11 cellular contexts compared by ENCODE assay signal in genomic region chr5:131355972-131356528, GRCh38.
A peak's percentile ranks its signal among the peaks of the same experiment; 100 is the strongest.
DNase-seq lines count a peak whose midpoint lies in the region; ATAC-seq and TF ChIP-seq lines count a peak whose summit lies in the region.
"Had no signal": no experiment of that assay in that cellular context is flagged by ENCODE, and none has a peak within 500 bp of the region (broad histone marks: within the 10 kb centered on the region; RNA-seq: fewer than 3 reads in every experiment).

No MANE protein-coding gene starts in this region.

- H3K27ac ChIP-seq in CD4-positive, alpha-beta T cell (ENCODE audit: low read depth, low read length): peak overlapping the region; percentile 27
- no peak overlapping the region for H3K27ac ChIP-seq in RWPE2 (ENCODE audit: poor library complexity, severe bottlenecking)
- H3K27ac ChIP-seq in vagina: no peak overlapping the region
- H3K27ac ChIP-seq: testis had no signal

- H3K27me3 Mint-ChIP-seq in CD4-positive, alpha-beta T cell: no peaks in the 10 kb centered on the region
- H3K27me3 Mint-ChIP-seq in WTC11 (ENCODE audit: low read depth): no peaks in the 10 kb centered on the region

- H3K4me1 ChIP-seq in RWPE2 (ENCODE audit: insufficient read depth, poor library complexity, severe bottlenecking) (peaks cover 2% of the 10 kb centered on the region), vagina (no peaks in the 10 kb centered on the region)

- H3K27me3 ChIP-seq in CD4-positive, alpha-beta T cell (ENCODE audit: control insufficient read depth, insufficient read depth, low read length): no peaks in the 10 kb centered on the region
- H3K27me3 ChIP-seq in RWPE2 (ENCODE audit: insufficient read depth, poor library complexity, severe bottlenecking): no peaks in the 10 kb centered on the region
- no peaks in the 10 kb centered on the region for H3K27me3 ChIP-seq in vagina
- H3K27me3 ChIP-seq: testis had no signal

- TF ChIP-seq CTCF in CD4-positive, alpha-beta T cell (IDR thresholded peaks at IDR 0.05): no peak
- no peak for TF ChIP-seq CTCF in RWPE2 (IDR thresholded peaks at IDR 0.05; ENCODE audit: poor library complexity, severe bottlenecking)
- TF ChIP-seq CTCF in fibroblast of villous mesenchyme (IDR thresholded peaks at IDR 0.05; ENCODE audit: insufficient read depth, low read depth, low read length): no peak
- no peak for TF ChIP-seq CTCF in vagina (IDR thresholded peaks at IDR 0.05)
- no peak for TF ChIP-seq CTCF in WTC11 (IDR thresholded peaks at IDR 0.05)

- no peaks in the 10 kb centered on the region for H3K9me3 ChIP-seq in CD4-positive, alpha-beta T cell (ENCODE audit: control insufficient read depth, low read length)
- H3K9me3 ChIP-seq in RWPE2 (ENCODE audit: severe bottlenecking): no peaks in the 10 kb centered on the region
- H3K9me3 ChIP-seq in vagina: no peaks in the 10 kb centered on the region
- H3K9me3 ChIP-seq: testis had no signal

- H3K4me3 Mint-ChIP-seq in CD4-positive, alpha-beta T cell: peak overlapping the region; percentile 72
- H3K4me3 Mint-ChIP-seq in WTC11: no peak overlapping the region

- peak overlapping the region; percentile 88 for H3K27ac Mint-ChIP-seq in CD4-positive, alpha-beta T cell
- no peak overlapping the region for H3K27ac Mint-ChIP-seq in WTC11

- H3K9me3 Mint-ChIP-seq in CD4-positive, alpha-beta T cell: no peaks in the 10 kb centered on the region
- H3K9me3 Mint-ChIP-seq in WTC11: no peaks in the 10 kb centered on the region

- TF ChIP-seq POLR2A in vagina (IDR thresholded peaks at IDR 0.05): no peak

- POLR2A ChIA-PET in CD4-positive, alpha-beta T cell (lab: Charles Lee): interaction anchor here (1.0 to 4.3 kb wide), 9 partner anchors 10 to 92 kb away, joined by 3 to 45 read pairs (median 5); partner anchors contain the start of gene CDC42SE2
- POLR2A ChIA-PET in WTC11 (lab: Charles Lee): interaction anchor here (0.6 kb wide), 1 partner anchor 30 kb away, joined by 3 read pairs; no protein-coding TSS in a partner anchor

- no peak overlapping the region for H3K4me3 ChIP-seq in RWPE2 (ENCODE audit: severe bottlenecking)
- H3K4me3 ChIP-seq in fibroblast of villous mesenchyme (ENCODE audit: low read depth, low read length): peak overlapping the region; percentile 7
- H3K4me3 ChIP-seq in vagina: no peak overlapping the region
- H3K4me3 ChIP-seq: testis had no signal

- H3K36me3 Mint-ChIP-seq in CD4-positive, alpha-beta T cell (ENCODE audit: low read depth): peaks cover 70% of the 10 kb centered on the region
- no peaks in the 10 kb centered on the region for H3K36me3 Mint-ChIP-seq in WTC11

- intact Hi-C loops in CD4-positive, alpha-beta T cell (cut with DNase I, micrococcal nuclease): loop anchor here in 1 of 2 experiments (2.0 kb wide), 2 partner anchors 15 kb away; no protein-coding TSS in a partner anchor
- intact Hi-C loops in vagina (cut with DNase I): no loop called here

- ATAC-seq in CD4-positive, alpha-beta T cell (ENCODE audit: poor library complexity): no peak
- ATAC-seq in GM21390 (IDR thresholded peaks at IDR 0.05; ENCODE audit: unreplicated experiment) (peak; percentile 55), RWPE2 (ENCODE audit: low read depth) (0 out of 3 replicates have a peak, but pooled peaks have one; percentile 19), WTC11 (no peak)

- peaks cover 25% of the 10 kb centered on the region for H3K36me3 ChIP-seq in RWPE2 (ENCODE audit: low read depth)
- H3K36me3 ChIP-seq in vagina: peaks cover 0 to 6% of the 10 kb centered on the region in 2 donors

- no peak for DNase-seq in CD4-positive, alpha-beta T cell
- DNase-seq in RWPE2 (ENCODE audit: low spot score): no peak
- peak; percentile 66 for DNase-seq in fibroblast of villous mesenchyme (ENCODE audit: low read depth)
- no peak for DNase-seq in vagina (ENCODE audit: extremely low spot score in 2 of 2)
- no peak for DNase-seq in mucosa of gallbladder (ENCODE audit: low spot score)
- DNase-seq in WTC11 (ENCODE audit: low spot score): no peak
- no peak for DNase-seq in NCI-H2107 treated with DMSO at 0.1 percent for 48 hours (lab: John Stamatoyannopoulos, UW; ENCODE audit: unreplicated experiment)
- DNase-seq: activated CD4-positive, alpha-beta T cell treated with anti-CD3 and anti-CD28 coated beads for 48 hours; NCI-H526; testis had no signal

- CTCF ChIA-PET in CD4-positive, alpha-beta T cell (lab: Charles Lee): interaction anchor here (0.9 to 1.4 kb wide), 3 partner anchors 9 to 32 kb away, joined by 3 to 4 read pairs (median 4); no protein-coding TSS in a partner anchor
- CTCF ChIA-PET in WTC11 (lab: Charles Lee): no interaction called here

- peaks cover 80% of the 10 kb centered on the region for H3K4me1 Mint-ChIP-seq in CD4-positive, alpha-beta T cell (ENCODE audit: low read depth)
- H3K4me1 Mint-ChIP-seq in WTC11: no peaks in the 10 kb centered on the region

TF ChIP-seq in WTC11, 78 proteins besides CTCF, POLR2A, EP300 and RAD21 (continues in another document):
- TF ChIP-seq NFE2L1 (CRISPR knock-in tag; IDR thresholded peaks at IDR 0.05) (no peak), KAT7 (CRISPR knock-in tag; IDR thresholded peaks at IDR 0.05; ENCODE audit: borderline replicate concordance) (no peak), PRRX2 (CRISPR knock-in tag; IDR thresholded peaks at IDR 0.05) (no peak), ZNF512 (CRISPR knock-in tag; IDR thresholded peaks at IDR 0.05; ENCODE audit: borderline replicate concordance) (no peak), NR1H2 (CRISPR knock-in tag; IDR thresholded peaks at IDR 0.05) (no peak), ERG (CRISPR knock-in tag; IDR thresholded peaks at IDR 0.05) (no peak), SMAD3 (CRISPR knock-in tag; IDR thresholded peaks at IDR 0.05; ENCODE audit: borderline replicate concordance) (no peak), ZNF121 (CRISPR knock-in tag; IDR thresholded peaks at IDR 0.05) (no peak), HMGXB4 (CRISPR knock-in tag; IDR thresholded peaks at IDR 0.05) (no peak), GTF2I (CRISPR knock-in tag; conservative IDR thresholded peaks at IDR 0.05) (no peak), PRDM15 (CRISPR knock-in tag; IDR thresholded peaks at IDR 0.05) (no peak), NR2C2 (CRISPR knock-in tag; IDR thresholded peaks at IDR 0.05) (no peak)

Comparison
In these comparisons a context has a peak if more than half of its experiments do, and no peak if none do; other contexts are left out.
1. ATAC-seq: peak in GM21390 (single experiment) and RWPE2 (single experiment); none in CD4-positive, alpha-beta T cell (single experiment) and WTC11 (single experiment).